In genomic region chr9:93307468-93308157, GRCh38 we compare ENCODE assay signal across 20 cellular contexts.
DNase-seq lines count a peak whose midpoint lies in the region; ATAC-seq and TF ChIP-seq lines count a peak whose summit lies in the region.
"Had no signal": no experiment of that assay in that cellular context is flagged by ENCODE, and none has a peak within 500 bp of the region (broad histone marks: within the 10 kb centered on the region; RNA-seq: fewer than 3 reads in every experiment).

No MANE protein-coding gene starts in this region.

- H3K9me3 ChIP-seq in NT2/D1 (ENCODE audit: insufficient read depth, low read length) (no peaks in the 10 kb centered on the region), colonic mucosa (no peaks in the 10 kb centered on the region), osteoblast (ENCODE audit: low read depth, low read length) (no peaks in the 10 kb centered on the region), Karpas-422 (ENCODE audit: low read length) (no peaks in the 10 kb centered on the region)
- H3K9me3 ChIP-seq: SJCRH30 had no signal

- H4K20me1 ChIP-seq in osteoblast (ENCODE audit: insufficient read depth, low read length) (no peaks in the 10 kb centered on the region), Karpas-422 (ENCODE audit: insufficient read depth, low read depth, low read length) (no peaks in the 10 kb centered on the region)

- DNase-seq in NT2/D1 (ENCODE audit: low read depth, low spot score) (no peak), colonic mucosa (peak; percentile 7), osteoblast (ENCODE audit: insufficient read length, low spot score, missing footprints) (peak; percentile 79), ureter (ENCODE audit: low spot score) (peak; percentile 40), Karpas-422 (no peak)
- DNase-seq: Calu3; CD4-positive, CD25-positive, alpha-beta regulatory T cell; DMS79; KG1; NCI-H1048; NCI-H1436 treated with DMSO at 0.1 percent for 48 hours; NCI-H2029 treated with DMSO at 0.1 percent for 48 hours; NCI-H2171 treated with DMSO at 0.1 percent for 48 hours; NCI-H748 treated with DMSO at 0.1 percent for 48 hours; PC-3 had no signal

- H3K9me2 ChIP-seq in Karpas-422 (replicated peaks; ENCODE audit: insufficient read depth, low read length), result no peaks in the 10 kb centered on the region

- H3K4me2 ChIP-seq in osteoblast (ENCODE audit: insufficient read depth, low read length) (no peak overlapping the region), Karpas-422 (ENCODE audit: low read depth, low read length, poor library complexity, severe bottlenecking) (no peak overlapping the region)

- no peaks in the 10 kb centered on the region for H3K79me2 ChIP-seq in osteoblast (ENCODE audit: insufficient read depth, low read length)
- no peaks in the 10 kb centered on the region for H3K79me2 ChIP-seq in Karpas-422 (ENCODE audit: low read length)

- H3K4me1 ChIP-seq in NT2/D1 (ENCODE audit: insufficient read depth, insufficient read length), result peaks cover 20% of the 10 kb centered on the region
- peaks cover 9% of the 10 kb centered on the region for H3K4me1 ChIP-seq in colonic mucosa
- H3K4me1 ChIP-seq in osteoblast (ENCODE audit: insufficient read depth, low read length), result no peaks in the 10 kb centered on the region
- no peaks in the 10 kb centered on the region; the same call in 1 of the 2 replicates for H3K4me1 ChIP-seq in Karpas-422 (ENCODE audit: low read length)
- H3K4me1 ChIP-seq: SJCRH30 had no signal

- H3K4me3 ChIP-seq in NT2/D1 (ENCODE audit: insufficient read length, low read depth) (no peak overlapping the region), colonic mucosa (no peak overlapping the region), osteoblast (ENCODE audit: insufficient read depth, low read length) (no peak overlapping the region), Karpas-422 (ENCODE audit: low read length) (no peak overlapping the region)
- H3K4me3 ChIP-seq: SJCRH30 had no signal

- TF ChIP-seq CTCF in colonic mucosa (IDR thresholded peaks at IDR 0.05) (no peak), osteoblast (IDR thresholded peaks at IDR 0.05; ENCODE audit: extremely low read depth, low read depth, low read length) (no peak)

- H2AFZ ChIP-seq in osteoblast (ENCODE audit: low read length) (no peak overlapping the region), Karpas-422 (ENCODE audit: low read length) (no peak overlapping the region)

- intact Hi-C loops in colonic mucosa (cut with DNase I), result no loop called here

- H3K27me3 ChIP-seq in NT2/D1 (ENCODE audit: insufficient read depth, insufficient read length), result no peaks in the 10 kb centered on the region
- no peaks in the 10 kb centered on the region for H3K27me3 ChIP-seq in colonic mucosa
- peaks cover 9% of the 10 kb centered on the region for H3K27me3 ChIP-seq in osteoblast (ENCODE audit: insufficient read depth, low read length)
- no peaks in the 10 kb centered on the region for H3K27me3 ChIP-seq in Karpas-422 (ENCODE audit: low read length)

- H3K27ac ChIP-seq in colonic mucosa (no peak overlapping the region), osteoblast (ENCODE audit: low read depth, low read length) (no peak overlapping the region), Karpas-422 (ENCODE audit: low read length) (no peak overlapping the region)
- H3K27ac ChIP-seq: RWPE1, SJCRH30 had no signal

- no peaks in the 10 kb centered on the region for H3K36me3 ChIP-seq in NT2/D1 (ENCODE audit: insufficient read depth, insufficient read length, low read length)
- H3K36me3 ChIP-seq in colonic mucosa, result no peaks in the 10 kb centered on the region
- H3K36me3 ChIP-seq in osteoblast (ENCODE audit: insufficient read depth, low read length), result no peaks in the 10 kb centered on the region
- no peaks in the 10 kb centered on the region for H3K36me3 ChIP-seq in Karpas-422 (ENCODE audit: insufficient read depth, low read length)
- H3K36me3 ChIP-seq: SJCRH30 had no signal

- ATAC-seq in GM21526 (IDR thresholded peaks at IDR 0.05; ENCODE audit: low FRiP score, unreplicated experiment) (no peak), HG03108 (IDR thresholded peaks at IDR 0.05; ENCODE audit: unreplicated experiment) (no peak)
- ATAC-seq: HepG2, PC-3 had no signal

- H3K9ac ChIP-seq in NT2/D1 (ENCODE audit: insufficient read length, low read depth) (peak overlapping the region; percentile 24), colonic mucosa (ENCODE audit: low read depth in 2 of 2, low read length in 2 of 2) (no peak overlapping the region), Karpas-422 (ENCODE audit: low read length) (no peak overlapping the region)

Comparison
In these comparisons a context has a peak if more than half of its experiments do, and no peak if none do; other contexts are left out.
1. DNase-seq: peak in colonic mucosa (single experiment), osteoblast (single experiment) and ureter (single experiment); none in NT2/D1 (single experiment) and Karpas-422 (single experiment).